Comparison of ENCODE assay signal across 20 cellular contexts in genomic region chr4:175905939-175906338, GRCh38.
"Had no signal": no experiment of that assay in that cellular context is flagged by ENCODE, and none has a peak within 500 bp of the region (broad histone marks: within the 10 kb centered on the region; RNA-seq: fewer than 3 reads in every experiment).

No MANE protein-coding gene starts in this region.

- H3K36me3 ChIP-seq: esophagus squamous epithelium, gastroesophageal sphincter, left ventricle myocardium inferior, lower lobe of right lung, suprapubic skin, tibial artery, upper lobe of left lung, vagina had no signal

- H3K4me1 Mint-ChIP-seq: memory B cell, nephron had no signal

- DNase-seq: effector memory CD8-positive, alpha-beta T cell; esophagus squamous epithelium; foreskin fibroblast; glutamatergic neuron; kidney; left cardiac atrium; left ventricle myocardium inferior; lower lobe of right lung; midbrain; right cardiac atrium; stimulated activated CD4-positive, alpha-beta T cell treated with anti-CD3 and anti-CD28 coated beads, Interleukin-2, amount 100 ng/mL, for 48 hours; stimulated activated naive CD4-positive, alpha-beta T cell treated with Interleukin-2 at 50 U/mL for 16 hours; tibial artery; upper lobe of left lung had no signal

- H3K9me3 ChIP-seq: esophagus squamous epithelium, gastroesophageal sphincter, lower lobe of right lung, suprapubic skin, tibial artery, upper lobe of left lung, vagina had no signal

- H3K4me1 ChIP-seq: esophagus squamous epithelium, gastroesophageal sphincter, left ventricle myocardium inferior, lower lobe of right lung, suprapubic skin, tibial artery, upper lobe of left lung, vagina had no signal

- H3K27ac ChIP-seq: esophagus squamous epithelium, gastroesophageal sphincter, left ventricle myocardium inferior, lower lobe of right lung, suprapubic skin, tibial artery, upper lobe of left lung, vagina had no signal

- H3K27me3 Mint-ChIP-seq: effector memory CD8-positive, alpha-beta T cell; memory B cell had no signal

- H3K9me3 Mint-ChIP-seq: memory B cell, nephron had no signal

- ATAC-seq: effector memory CD8-positive, alpha-beta T cell; gastroesophageal sphincter; lower lobe of right lung; right cardiac atrium had no signal

- H3K27ac Mint-ChIP-seq: effector memory CD8-positive, alpha-beta T cell; memory B cell; nephron had no signal

- H3K4me3 ChIP-seq: esophagus squamous epithelium, gastroesophageal sphincter, left ventricle myocardium inferior, lower lobe of right lung, smooth muscle cell, suprapubic skin, tibial artery, upper lobe of left lung, vagina had no signal

- H3K27me3 ChIP-seq: esophagus squamous epithelium, gastroesophageal sphincter, suprapubic skin, tibial artery, upper lobe of left lung, vagina had no signal

- H3K4me3 Mint-ChIP-seq: effector memory CD8-positive, alpha-beta T cell; memory B cell; nephron had no signal

- H3K4me2 ChIP-seq: smooth muscle cell had no signal
